7 cellular contexts compared by ENCODE assay signal in the genomic region with DNA sequence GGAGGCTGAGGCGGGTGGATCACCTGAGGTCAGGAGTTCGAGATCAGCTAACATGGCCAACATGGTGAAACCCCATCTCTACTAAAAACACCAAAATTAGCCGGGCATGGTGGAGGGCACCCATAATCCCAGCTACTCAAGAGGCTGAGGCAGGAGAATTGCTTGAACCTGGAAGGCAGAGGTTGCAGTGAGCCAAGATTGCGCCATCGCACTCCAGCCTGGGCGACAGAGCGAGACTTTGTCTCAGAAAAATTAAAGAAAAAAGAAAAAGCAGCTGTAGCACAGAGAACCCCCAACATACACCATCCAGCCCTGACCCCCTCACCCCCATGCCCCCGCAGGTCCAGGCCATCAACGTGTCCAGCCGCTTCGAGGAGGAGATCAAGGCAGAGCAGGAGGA. TPM values are rescaled to one million over a fixed set of nuclear protein-coding genes. Genes with fewer than 3 reads are reported as not detected.
"Had no signal": no experiment of that assay in that cellular context is flagged by ENCODE, and none has a peak within 500 bp of the region (broad histone marks: within the 10 kb centered on the region; RNA-seq: fewer than 3 reads in every experiment).

No MANE protein-coding gene starts in this region.

RNA-seq across cellular contexts. Expression of gene CTRC, which starts 10.0 kb away (rescaled TPM):
- total RNA-seq: activated CD4-positive, alpha-beta T cell treated with anti-CD3 and anti-CD28 coated beads, Interleukin-2, amount 10 ng/mL, durations not matched to agents 24 days and 14 days; activated naive CD4-positive, alpha-beta T cell treated with anti-CD3 and anti-CD28 coated beads for 36 hours; cardiac septum; MCF 10A had no signal

RNA-seq across cellular contexts. Expression of gene CELA2A, which starts 28.3 kb away (rescaled TPM):
- total RNA-seq: activated B cell treated with CpG ODN at 0.5 μM for 24 hours; activated CD4-positive, alpha-beta T cell treated with anti-CD3 and anti-CD28 coated beads, Interleukin-2, amount 10 ng/mL, durations not matched to agents 24 days and 14 days; activated CD8-positive, alpha-beta memory T cell treated with anti-CD3 and anti-CD28 coated beads, Interleukin-2, amount 10 ng/mL, durations not matched to agents 7 days and 5 days; activated naive CD4-positive, alpha-beta T cell treated with anti-CD3 and anti-CD28 coated beads for 36 hours; cardiac septum; MCF 10A; PC-3 had no signal

RNA-seq across cellular contexts. Expression of gene CELA2B, which starts 47.7 kb away (rescaled TPM):
- total RNA-seq: activated B cell treated with CpG ODN at 0.5 μM for 24 hours; activated CD4-positive, alpha-beta T cell treated with anti-CD3 and anti-CD28 coated beads, Interleukin-2, amount 10 ng/mL, durations not matched to agents 24 days and 14 days; activated CD8-positive, alpha-beta memory T cell treated with anti-CD3 and anti-CD28 coated beads, Interleukin-2, amount 10 ng/mL, durations not matched to agents 7 days and 5 days; activated naive CD4-positive, alpha-beta T cell treated with anti-CD3 and anti-CD28 coated beads for 36 hours; cardiac septum; MCF 10A; PC-3 had no signal
